Comparison of ENCODE assay signal across 14 cellular contexts in the genomic region with DNA sequence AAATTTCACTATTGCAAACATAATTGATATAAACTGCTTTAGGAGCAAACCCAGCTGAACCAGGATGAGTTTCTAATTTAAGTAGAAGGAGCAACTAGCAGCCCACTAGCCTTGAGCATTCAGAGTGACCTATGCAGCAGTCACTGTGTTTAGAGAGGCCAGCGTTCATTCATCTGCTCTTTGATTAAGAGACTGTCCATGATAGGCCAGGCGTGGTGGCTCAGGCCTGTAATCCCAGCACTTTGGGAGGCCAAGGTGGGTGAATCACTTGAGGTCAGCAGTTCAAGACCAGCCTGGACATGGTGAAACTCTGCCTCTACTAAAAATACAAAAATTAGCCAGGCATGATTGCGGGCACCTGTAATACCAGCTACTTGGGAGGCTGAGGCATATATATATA. TPM values are rescaled to one million over a fixed set of nuclear protein-coding genes. Genes with fewer than 3 reads are reported as not detected.
DNase-seq lines count a peak whose midpoint lies in the region; ATAC-seq, FAIRE-seq and TF ChIP-seq lines count a peak whose summit lies in the region.
"Not testable (repeated sequence)": the region's sequence is repeated elsewhere in the genome, so short reads cannot be mapped to it uniquely, and the experiment has no call there.
"Had no signal": no experiment of that assay in that cellular context is flagged by ENCODE, and none has a peak within 500 bp of the region (broad histone marks: within the 10 kb centered on the region; RNA-seq: fewer than 3 reads in every experiment).

No MANE protein-coding gene starts in this region.

- BruUV-seq in K562 (replicated peaks; lab: Mats Ljungman, UMichigan), result not testable (repeated sequence)

- not testable (repeated sequence) for H3K36me3 ChIP-seq in adrenal gland (replicated peaks in 1 of 2); K562 (ENCODE audit: control insufficient read depth, insufficient read depth, low read length); upper lobe of right lung

- POLR2A ChIA-PET in K562 (lab: Yijun Ruan, JAX), result interaction anchor here (0.7 kb wide), 1 partner anchor 10 kb away, joined by 3 read pairs; no protein-coding TSS in a partner anchor

- not testable (repeated sequence) for H3K4me2 ChIP-seq in K562 (ENCODE audit: insufficient read depth, low read length)

- not testable (repeated sequence) for TF ChIP-seq EP300 in K562 (IDR thresholded peaks at IDR 0.05; ENCODE audit: low read length)

- H3K9me1 ChIP-seq in K562 (ENCODE audit: control insufficient read depth, insufficient read depth, low read length), result not testable (repeated sequence)

- H3K27me3 ChIP-seq in adrenal gland; K562 (ENCODE audit: control insufficient read depth in 2 of 2, insufficient read depth in 2 of 2, low read length in 2 of 2); upper lobe of right lung: not testable (repeated sequence)

- H2AFZ ChIP-seq in K562 (ENCODE audit: low read depth, low read length), result not testable (repeated sequence)

- H3K9me3 ChIP-seq in adrenal gland (replicated peaks in 1 of 3); K562 (replicated peaks; ENCODE audit: control insufficient read depth, insufficient read depth, low read depth, low read length); upper lobe of right lung: not testable (repeated sequence)

- FAIRE-seq in K562 (lab: Jason Lieb, UNC), result not testable (repeated sequence)

- not testable (repeated sequence) for H3K9ac ChIP-seq in K562 (ENCODE audit: insufficient read depth in 1 of 2, low read depth in 2 of 2, low read length in 2 of 2)

- not testable (repeated sequence) for TF ChIP-seq POLR2A in adrenal gland (IDR thresholded peaks at IDR 0.05); K562 (conservative IDR thresholded peaks at IDR 0.05)

- ATAC-seq in K562 (0 out of 3 replicates have a peak, but pooled peaks have one; percentile 24), upper lobe of right lung (peak; percentile 40)

- H3K4me1 ChIP-seq in adrenal gland (replicated peaks in 1 of 2), result peaks cover 0 to 15% of the 10 kb centered on the region in 2 donors
- H3K4me1 ChIP-seq in K562 (replicated peaks in 1 of 2; ENCODE audit: control insufficient read depth in 2 of 2, insufficient read depth in 2 of 2, low read length in 2 of 2); upper lobe of right lung: not testable (repeated sequence)

- CTCF ChIA-PET in K562 (lab: Yijun Ruan, JAX; ENCODE audit: low intra/inter-chr PET ratio), result not testable (repeated sequence)

- DNase-seq in RKO (ENCODE audit: low spot score) (peak; percentile 12), adrenal gland (peak in 4 of 7 donors; percentile 48 to 68 (median 60)), iris pigment epithelial cell (ENCODE audit: low read depth) (peak; percentile 14)
- not testable (repeated sequence) for DNase-seq in K562 (ENCODE audit: extremely low read depth in 1 of 4, low spot score in 3 of 4); upper lobe of right lung

- in situ Hi-C loops in K562 (cut with MboI), result not testable (repeated sequence)

- intact Hi-C loops in adrenal gland (cut with DNase I); K562 (cut with micrococcal nuclease); upper lobe of right lung (cut with DNase I): not testable (repeated sequence)

- not testable (repeated sequence) for H3K79me2 ChIP-seq in K562 (ENCODE audit: control insufficient read depth, insufficient read depth, low read length)

- TF ChIP-seq RAD21 in K562 (CRISPR knock-in tag; conservative IDR thresholded peaks at IDR 0.05 in 1 of 2, IDR thresholded peaks at IDR 0.05 in 1 of 2), result not testable (repeated sequence)

- not testable (repeated sequence) for H3K4me3 ChIP-seq in adrenal gland, K562, upper lobe of right lung

- H3K27ac ChIP-seq in adrenal gland, result peak overlapping the region in 1 of 5 donors; percentile 47
- not testable (repeated sequence) for H3K27ac ChIP-seq in K562 (ENCODE audit: extremely low read depth, low read depth, low read length); upper lobe of right lung

- not testable (repeated sequence) for TF ChIP-seq CTCF in adrenal gland (IDR thresholded peaks at IDR 0.05); K562 (IDR thresholded peaks at IDR 0.05 in 2 of 3, conservative IDR thresholded peaks at IDR 0.05 in 1 of 3; ENCODE audit: insufficient read depth in 2 of 3, low read depth in 1 of 3, low read length in 3 of 3); upper lobe of right lung (IDR thresholded peaks at IDR 0.05)

- 56 to 69% (median 64%) methylated on average over 3 of the region's 3 CpGs for WGBS in adrenal gland, 4 donors
- WGBS in K562 (ENCODE audit: insufficient coverage, low coverage, missing lambda C conversion rate), result 46% methylated on average over 3 of the region's 3 CpGs

- not testable (repeated sequence) for H4K20me1 ChIP-seq in K562 (replicated peaks; ENCODE audit: control insufficient read depth, insufficient read depth, low read length)

RNA-seq across cellular contexts. Expression of gene CELA2B, which starts 1.9 kb away (rescaled TPM):
- 10 to 100 TPM in 4 of 8 donors, 1 to 10 TPM in 2, not detected in 2; 2.0 to 28.1 (median 11.5) TPM for total RNA-seq in adrenal gland
- polyA plus RNA-seq in adrenal gland, result 1 to 10 TPM in 2 of 3 donors, not detected in 1; 6.0 to 6.8 TPM
- total RNA-seq in K562 (2011; cell fraction: chromatin; rRNA removed; ENCODE audit: low replicate concordance), result not detected in 2 replicates
- not detected in 2 replicates for total RNA-seq in K562 (2011; cell fraction: nucleolus; rRNA removed)
- not detected in 2 replicates for total RNA-seq in K562 (2011; cell fraction: nucleoplasm; rRNA removed)
- total RNA-seq in K562 (2014; rRNA removed), result 2.1 TPM in 1 of 2 replicates, not detected in the other
- total RNA-seq in K562 (2014; rRNA removed; fragmentation: Illumina TruSeq; extraction: Trizol), result not detected in 2 replicates
- not detected in 2 replicates for total RNA-seq in K562 (2015; rRNA removed; fragmentation: Illumina TruSeq; extraction: Trizol)
- 0.40 and 0.51 TPM in 2 replicates for total RNA-seq in K562 (2021)
- not detected in 2 replicates for polyA plus RNA-seq in K562 (2011; rRNA removed)
- polyA plus RNA-seq in K562 (2011; cell fraction: cytosol; rRNA removed), result 0.31 TPM in 1 of 2 replicates, not detected in the other
- not detected in 2 replicates for polyA plus RNA-seq in K562 (2011; cell fraction: nucleus; rRNA removed)
- 0.28 TPM in 1 of 2 replicates, not detected in the other for polyA plus RNA-seq in K562 (2012)
- polyA plus RNA-seq in K562 (2014; fragmentation: Illumina TruSeq; extraction: Trizol), result not detected in 2 replicates
- polyA plus RNA-seq in K562 (2014; fragmentation: Nextera tagmentation; extraction: Ambion mirVana), result under 1 TPM in 1 of 2 experiments, not detected in 1; 0.25 TPM
- 0.25 and 0.39 TPM in 2 replicates for polyA plus RNA-seq in K562 (2014; rRNA removed)
- polyA minus RNA-seq in K562 (2011; rRNA and poly(A)+ RNA removed), result 0.28 TPM in 1 of 2 replicates, not detected in the other
- polyA minus RNA-seq in K562 (2011; cell fraction: cytosol; rRNA and poly(A)+ RNA removed), result not detected in 2 replicates
- not detected in 2 replicates for polyA minus RNA-seq in K562 (2011; cell fraction: nucleus; rRNA and poly(A)+ RNA removed)
- total RNA-seq in upper lobe of right lung, result not detected
- total RNA-seq: A673; CD4-positive, alpha-beta memory T cell; CD4-positive, CD25-positive, alpha-beta regulatory T cell; CD8-positive, alpha-beta memory T cell; Daoy; G401; GM12878 had no signal
- polyA plus RNA-seq: AG04450; CD14-positive monocyte; CD4-positive, alpha-beta memory T cell; CD4-positive, CD25-positive, alpha-beta regulatory T cell; CD8-positive, alpha-beta memory T cell; GM12878 had no signal

RNA-seq across cellular contexts. Expression of gene CELA2A, which starts 21.3 kb away (rescaled TPM):
- total RNA-seq in adrenal gland (10 to 100 TPM in 4 of 8 donors, 1 to 10 TPM in 3, under 1 TPM in 1; 0.97 to 45.4 (median 9.8) TPM), K562 (2014; rRNA removed) (not detected in 2 replicates), K562 (2014; rRNA removed; fragmentation: Illumina TruSeq; extraction: Trizol) (not detected in 2 replicates), K562 (2015; rRNA removed; fragmentation: Illumina TruSeq; extraction: Trizol) (not detected in 2 replicates), K562 (2021) (0.47 and 0.62 TPM in 2 replicates), upper lobe of right lung (not detected)
- polyA plus RNA-seq in adrenal gland (10 to 100 TPM in 1 of 3 donors, 1 to 10 TPM in 2; 1.2 to 16.4 (median 3.9) TPM), K562 (2011; rRNA removed) (not detected in 2 replicates), K562 (2014; fragmentation: Illumina TruSeq; extraction: Trizol) (not detected in 2 replicates), K562 (2014; fragmentation: Nextera tagmentation; extraction: Ambion mirVana) (not detected), K562 (2014; rRNA removed) (not detected in 2 replicates)
- total RNA-seq in K562 (2011; cell fraction: chromatin; rRNA removed; ENCODE audit: low replicate concordance), result not detected in 2 replicates
- not detected in 2 replicates for total RNA-seq in K562 (2011; cell fraction: nucleolus; rRNA removed)
- not detected in 2 replicates for total RNA-seq in K562 (2011; cell fraction: nucleoplasm; rRNA removed)
- polyA plus RNA-seq in K562 (2011; cell fraction: cytosol; rRNA removed), result not detected in 2 replicates
- polyA plus RNA-seq in K562 (2011; cell fraction: nucleus; rRNA removed), result 0.17 TPM in 1 of 2 replicates, not detected in the other
- 0.30 TPM in 1 of 2 replicates, not detected in the other for polyA plus RNA-seq in K562 (2012)
- polyA minus RNA-seq in K562 (2011; rRNA and poly(A)+ RNA removed), result not detected in 2 replicates
- polyA minus RNA-seq in K562 (2011; cell fraction: cytosol; rRNA and poly(A)+ RNA removed), result not detected in 2 replicates
- not detected in 2 replicates for polyA minus RNA-seq in K562 (2011; cell fraction: nucleus; rRNA and poly(A)+ RNA removed)
- total RNA-seq: A673; CD4-positive, alpha-beta memory T cell; CD4-positive, CD25-positive, alpha-beta regulatory T cell; CD8-positive, alpha-beta memory T cell; Daoy; G401 had no signal
- polyA plus RNA-seq: AG04450; CD14-positive monocyte; CD4-positive, alpha-beta memory T cell; CD4-positive, CD25-positive, alpha-beta regulatory T cell; CD8-positive, alpha-beta memory T cell; GM12878 had no signal

RNA-seq across cellular contexts. Expression of gene CTRC, which starts 39.6 kb away (rescaled TPM):
- total RNA-seq in adrenal gland (1 to 10 TPM in 2 of 8 donors, under 1 TPM in 1, not detected in 5; 0.56 to 3.5 (median 3.1) TPM), K562 (2014; rRNA removed) (not detected in 2 replicates), K562 (2014; rRNA removed; fragmentation: Illumina TruSeq; extraction: Trizol) (not detected in 2 replicates), K562 (2015; rRNA removed; fragmentation: Illumina TruSeq; extraction: Trizol) (not detected in 2 replicates), K562 (2021) (0.84 and 1.2 TPM in 2 replicates), upper lobe of right lung (0.23 TPM)
- polyA plus RNA-seq in adrenal gland (1 to 10 TPM in 1 of 3 donors, under 1 TPM in 1, not detected in 1; 0.56 to 1.3 TPM), K562 (2011; rRNA removed) (not detected in 2 replicates), K562 (2014; fragmentation: Illumina TruSeq; extraction: Trizol) (not detected in 2 replicates), K562 (2014; fragmentation: Nextera tagmentation; extraction: Ambion mirVana) (not detected), K562 (2014; rRNA removed) (not detected in 2 replicates)
- not detected in 2 replicates for total RNA-seq in K562 (2011; cell fraction: chromatin; rRNA removed; ENCODE audit: low replicate concordance)
- total RNA-seq in K562 (2011; cell fraction: nucleolus; rRNA removed), result not detected in 2 replicates
- total RNA-seq in K562 (2011; cell fraction: nucleoplasm; rRNA removed), result not detected in 2 replicates
- not detected in 2 replicates for polyA plus RNA-seq in K562 (2011; cell fraction: cytosol; rRNA removed)
- polyA plus RNA-seq in K562 (2011; cell fraction: nucleus; rRNA removed), result not detected in 2 replicates
- polyA plus RNA-seq in K562 (2012), result 0.03 and 0.12 TPM in 2 replicates
- polyA minus RNA-seq in K562 (2011; rRNA and poly(A)+ RNA removed), result not detected in 2 replicates
- not detected in 2 replicates for polyA minus RNA-seq in K562 (2011; cell fraction: cytosol; rRNA and poly(A)+ RNA removed)
- polyA minus RNA-seq in K562 (2011; cell fraction: nucleus; rRNA and poly(A)+ RNA removed), result not detected in 2 replicates
- total RNA-seq: CD8-positive, alpha-beta memory T cell; Daoy; G401 had no signal
- polyA plus RNA-seq: AG04450; CD14-positive monocyte; CD4-positive, alpha-beta memory T cell; CD4-positive, CD25-positive, alpha-beta regulatory T cell; CD8-positive, alpha-beta memory T cell had no signal

RNA-seq across cellular contexts. Expression of gene CASP9, which starts 46.2 kb away (rescaled TPM):
- total RNA-seq in adrenal gland (10 to 100 TPM; 16.1 to 89.8 (median 22.6) TPM), K562 (2014; rRNA removed) (30.7 and 35.7 TPM in 2 replicates), K562 (2014; rRNA removed; fragmentation: Illumina TruSeq; extraction: Trizol) (23.5 and 25.4 TPM in 2 replicates), K562 (2015; rRNA removed; fragmentation: Illumina TruSeq; extraction: Trizol) (25.2 and 25.5 TPM in 2 replicates), K562 (2021) (30.5 and 31.7 TPM in 2 replicates), upper lobe of right lung (11.7 TPM)
- polyA plus RNA-seq in adrenal gland (10 to 100 TPM; 55.7 to 63.6 (median 62.5) TPM), K562 (2011; rRNA removed) (54.1 and 66.1 TPM in 2 replicates), K562 (2014; fragmentation: Illumina TruSeq; extraction: Trizol) (37.4 and 38.9 TPM in 2 replicates), K562 (2014; fragmentation: Nextera tagmentation; extraction: Ambion mirVana) (10 to 100 TPM; 10.8 to 13.9 TPM), K562 (2014; rRNA removed) (30.9 and 39.1 TPM in 2 replicates)
- total RNA-seq in K562 (2011; cell fraction: chromatin; rRNA removed; ENCODE audit: low replicate concordance), result 39.0 and 62.3 TPM in 2 replicates
- total RNA-seq in K562 (2011; cell fraction: nucleolus; rRNA removed), result 32.2 and 37.4 TPM in 2 replicates
- 33.4 and 38.2 TPM in 2 replicates for total RNA-seq in K562 (2011; cell fraction: nucleoplasm; rRNA removed)
- polyA plus RNA-seq in K562 (2011; cell fraction: cytosol; rRNA removed), result 80.5 and 83.5 TPM in 2 replicates
- 61.4 and 80.3 TPM in 2 replicates for polyA plus RNA-seq in K562 (2011; cell fraction: nucleus; rRNA removed)
- polyA plus RNA-seq in K562 (2012), result 24.6 and 39.3 TPM in 2 replicates
- 38.5 and 40.2 TPM in 2 replicates for polyA minus RNA-seq in K562 (2011; rRNA and poly(A)+ RNA removed)
- 25.8 and 31.2 TPM in 2 replicates for polyA minus RNA-seq in K562 (2011; cell fraction: cytosol; rRNA and poly(A)+ RNA removed)
- 15.8 and 29.1 TPM in 2 replicates for polyA minus RNA-seq in K562 (2011; cell fraction: nucleus; rRNA and poly(A)+ RNA removed)

RNA-seq across cellular contexts. Expression of gene DNAJC16, which starts 48.8 kb away (rescaled TPM):
- total RNA-seq in adrenal gland, result 10 to 100 TPM; 12.2 to 34.0 (median 24.0) TPM
- 10 to 100 TPM in 1 of 3 donors, 1 to 10 TPM in 2; 4.8 to 13.6 (median 8.0) TPM for polyA plus RNA-seq in adrenal gland
- total RNA-seq in K562 (2011; cell fraction: chromatin; rRNA removed; ENCODE audit: low replicate concordance), result 65.3 and 80.0 TPM in 2 replicates
- 37.4 and 46.5 TPM in 2 replicates for total RNA-seq in K562 (2011; cell fraction: nucleolus; rRNA removed)
- total RNA-seq in K562 (2011; cell fraction: nucleoplasm; rRNA removed), result 56.1 and 70.4 TPM in 2 replicates
- total RNA-seq in K562 (2014; rRNA removed), result 9.1 and 12.2 TPM in 2 replicates
- total RNA-seq in K562 (2014; rRNA removed; fragmentation: Illumina TruSeq; extraction: Trizol), result 16.2 and 18.7 TPM in 2 replicates
- total RNA-seq in K562 (2015; rRNA removed; fragmentation: Illumina TruSeq; extraction: Trizol), result 11.9 and 16.2 TPM in 2 replicates
- total RNA-seq in K562 (2021), result 15.6 and 16.8 TPM in 2 replicates
- polyA plus RNA-seq in K562 (2011; rRNA removed), result 16.7 and 22.8 TPM in 2 replicates
- 6.9 and 11.3 TPM in 2 replicates for polyA plus RNA-seq in K562 (2011; cell fraction: cytosol; rRNA removed)
- 24.2 and 24.8 TPM in 2 replicates for polyA plus RNA-seq in K562 (2011; cell fraction: nucleus; rRNA removed)
- polyA plus RNA-seq in K562 (2012), result 6.9 and 7.2 TPM in 2 replicates
- polyA plus RNA-seq in K562 (2014; fragmentation: Illumina TruSeq; extraction: Trizol), result 11.0 and 12.8 TPM in 2 replicates
- 1 to 10 TPM; 6.9 to 8.6 TPM for polyA plus RNA-seq in K562 (2014; fragmentation: Nextera tagmentation; extraction: Ambion mirVana)
- 8.8 and 11.3 TPM in 2 replicates for polyA plus RNA-seq in K562 (2014; rRNA removed)
- 33.4 and 40.9 TPM in 2 replicates for polyA minus RNA-seq in K562 (2011; rRNA and poly(A)+ RNA removed)
- 14.0 and 19.7 TPM in 2 replicates for polyA minus RNA-seq in K562 (2011; cell fraction: cytosol; rRNA and poly(A)+ RNA removed)
- polyA minus RNA-seq in K562 (2011; cell fraction: nucleus; rRNA and poly(A)+ RNA removed), result 8.9 and 20.7 TPM in 2 replicates
- total RNA-seq in upper lobe of right lung, result 23.5 TPM
